1 cellular context compared by ENCODE assay signal in the genomic region with DNA sequence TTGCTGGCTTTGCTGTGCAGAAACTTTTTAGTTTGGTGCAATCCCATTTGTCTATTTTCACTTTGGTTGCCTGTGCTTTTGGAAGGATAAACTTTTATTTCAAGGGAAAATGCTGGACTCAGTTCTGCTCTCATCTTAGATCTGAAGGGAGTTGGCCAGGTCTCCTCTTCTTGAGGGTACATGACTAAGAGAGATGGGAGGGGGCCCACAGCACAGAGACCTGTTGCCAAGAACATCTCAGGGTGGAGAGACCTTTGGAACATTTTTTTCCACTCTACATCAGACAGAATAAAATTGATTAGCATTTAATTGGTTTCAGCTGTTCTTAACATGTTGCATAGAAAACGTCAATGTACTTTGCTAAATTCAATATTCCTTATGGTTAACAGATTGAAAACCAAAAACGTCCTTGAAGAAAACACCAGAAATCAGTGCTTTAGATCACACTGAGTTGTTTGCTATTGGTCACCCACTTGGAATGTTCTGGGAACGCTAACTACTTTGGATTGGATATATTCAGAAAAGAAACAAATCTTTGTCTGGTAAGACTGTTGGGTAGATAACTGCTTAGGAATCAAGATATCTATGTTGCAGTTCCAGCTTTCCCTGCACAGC.
TF ChIP-seq lines count a peak whose summit lies in the region.

No MANE protein-coding gene starts in this region.

TF ChIP-seq in SK-N-SH, 30 proteins besides CTCF, POLR2A, EP300 and RAD21 (continued from another document):
- TF ChIP-seq, protein P1, sequence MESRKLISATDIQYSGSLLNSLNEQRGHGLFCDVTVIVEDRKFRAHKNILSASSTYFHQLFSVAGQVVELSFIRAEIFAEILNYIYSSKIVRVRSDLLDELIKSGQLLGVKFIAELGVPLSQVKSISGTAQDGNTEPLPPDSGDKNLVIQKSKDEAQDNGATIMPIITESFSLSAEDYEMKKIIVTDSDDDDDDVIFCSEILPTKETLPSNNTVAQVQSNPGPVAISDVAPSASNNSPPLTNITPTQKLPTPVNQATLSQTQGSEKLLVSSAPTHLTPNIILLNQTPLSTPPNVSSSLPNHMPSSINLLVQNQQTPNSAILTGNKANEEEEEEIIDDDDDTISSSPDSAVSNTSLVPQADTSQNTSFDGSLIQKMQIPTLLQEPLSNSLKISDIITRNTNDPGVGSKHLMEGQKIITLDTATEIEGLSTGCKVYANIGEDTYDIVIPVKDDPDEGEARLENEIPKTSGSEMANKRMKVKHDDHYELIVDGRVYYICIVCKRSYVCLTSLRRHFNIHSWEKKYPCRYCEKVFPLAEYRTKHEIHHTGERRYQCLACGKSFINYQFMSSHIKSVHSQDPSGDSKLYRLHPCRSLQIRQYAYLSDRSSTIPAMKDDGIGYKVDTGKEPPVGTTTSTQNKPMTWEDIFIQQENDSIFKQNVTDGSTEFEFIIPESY (IDR thresholded peaks at IDR 0.05; ENCODE audit: borderline replicate concordance, low read depth) = no peak
- TF ChIP-seq, protein P2, sequence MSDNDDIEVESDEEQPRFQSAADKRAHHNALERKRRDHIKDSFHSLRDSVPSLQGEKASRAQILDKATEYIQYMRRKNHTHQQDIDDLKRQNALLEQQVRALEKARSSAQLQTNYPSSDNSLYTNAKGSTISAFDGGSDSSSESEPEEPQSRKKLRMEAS (IDR thresholded peaks at IDR 0.05; ENCODE audit: low read depth) = peak; percentile 36; the same call in 1 of the 2 replicates
- no peak for TF ChIP-seq CHD2 (IDR thresholded peaks at IDR 0.05; ENCODE audit: low read length, partially characterized antibody)
- TF ChIP-seq, protein P3, sequence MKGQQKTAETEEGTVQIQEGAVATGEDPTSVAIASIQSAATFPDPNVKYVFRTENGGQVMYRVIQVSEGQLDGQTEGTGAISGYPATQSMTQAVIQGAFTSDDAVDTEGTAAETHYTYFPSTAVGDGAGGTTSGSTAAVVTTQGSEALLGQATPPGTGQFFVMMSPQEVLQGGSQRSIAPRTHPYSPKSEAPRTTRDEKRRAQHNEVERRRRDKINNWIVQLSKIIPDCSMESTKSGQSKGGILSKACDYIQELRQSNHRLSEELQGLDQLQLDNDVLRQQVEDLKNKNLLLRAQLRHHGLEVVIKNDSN (IDR thresholded peaks at IDR 0.05; ENCODE audit: borderline replicate concordance, low read depth) = no peak
- TF ChIP-seq TAF1 (IDR thresholded peaks at IDR 0.05; ENCODE audit: borderline replicate concordance, low read depth, low read length) = no peak
- no peak for TF ChIP-seq RFX5 (IDR thresholded peaks at IDR 0.05; ENCODE audit: low read length)
- TF ChIP-seq, protein P4, sequence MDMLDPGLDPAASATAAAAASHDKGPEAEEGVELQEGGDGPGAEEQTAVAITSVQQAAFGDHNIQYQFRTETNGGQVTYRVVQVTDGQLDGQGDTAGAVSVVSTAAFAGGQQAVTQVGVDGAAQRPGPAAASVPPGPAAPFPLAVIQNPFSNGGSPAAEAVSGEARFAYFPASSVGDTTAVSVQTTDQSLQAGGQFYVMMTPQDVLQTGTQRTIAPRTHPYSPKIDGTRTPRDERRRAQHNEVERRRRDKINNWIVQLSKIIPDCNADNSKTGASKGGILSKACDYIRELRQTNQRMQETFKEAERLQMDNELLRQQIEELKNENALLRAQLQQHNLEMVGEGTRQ (IDR thresholded peaks at IDR 0.05; ENCODE audit: borderline replicate concordance, low read depth, low read length) = no peak
- TF ChIP-seq SIN3A (IDR thresholded peaks at IDR 0.05; ENCODE audit: borderline replicate concordance, low read depth, low read length) = no peak
- no peak for TF ChIP-seq MEF2A (IDR thresholded peaks at IDR 0.05; ENCODE audit: borderline replicate concordance, low read depth)
- TF ChIP-seq, protein P5, sequence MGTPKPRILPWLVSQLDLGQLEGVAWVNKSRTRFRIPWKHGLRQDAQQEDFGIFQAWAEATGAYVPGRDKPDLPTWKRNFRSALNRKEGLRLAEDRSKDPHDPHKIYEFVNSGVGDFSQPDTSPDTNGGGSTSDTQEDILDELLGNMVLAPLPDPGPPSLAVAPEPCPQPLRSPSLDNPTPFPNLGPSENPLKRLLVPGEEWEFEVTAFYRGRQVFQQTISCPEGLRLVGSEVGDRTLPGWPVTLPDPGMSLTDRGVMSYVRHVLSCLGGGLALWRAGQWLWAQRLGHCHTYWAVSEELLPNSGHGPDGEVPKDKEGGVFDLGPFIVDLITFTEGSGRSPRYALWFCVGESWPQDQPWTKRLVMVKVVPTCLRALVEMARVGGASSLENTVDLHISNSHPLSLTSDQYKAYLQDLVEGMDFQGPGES (IDR thresholded peaks at IDR 0.05; ENCODE audit: low read depth, low read length) = no peak
- peak; percentile 42; the same call in 1 of the 2 replicates for TF ChIP-seq NFIC (IDR thresholded peaks at IDR 0.05; ENCODE audit: borderline replicate concordance)
